24 cellular contexts compared by ENCODE assay signal in genomic region chr2:34985474-34985873, GRCh38.
"Had no signal": no experiment of that assay in that cellular context is flagged by ENCODE, and none has a peak within 500 bp of the region (broad histone marks: within the 10 kb centered on the region; RNA-seq: fewer than 3 reads in every experiment).

No MANE protein-coding gene starts in this region.

- ATAC-seq: activated CD4-positive, CD25-positive, alpha-beta regulatory T cell treated with anti-CD3 and anti-CD28 coated beads, Interleukin-2, amount 50 U/mL, for 24 hours; activated CD8-positive, alpha-beta T cell treated with anti-CD3 and anti-CD28 coated beads for 36 hours; activated T-cell treated with anti-CD3 and anti-CD28 coated beads, Interleukin-2, amount 50 U/mL, for 72 hours had no signal

- DNase-seq: activated CD4-positive, alpha-beta T cell treated with anti-CD3 and anti-CD28 coated beads for 4 hours; activated CD8-positive, alpha-beta memory T cell treated with anti-CD3 and anti-CD28 coated beads, Interleukin-2, amount 50 U/mL, for 4 hours; activated CD8-positive, alpha-beta T cell treated with anti-CD3 and anti-CD28 coated beads for 36 hours; activated gamma-delta T cell treated with Interleukin-2 at 50 U/mL for 16 hours; activated naive CD4-positive, alpha-beta T cell treated with anti-CD3 and anti-CD28 coated beads, Interleukin-2, amount 10 ng/mL, durations not matched to agents 7 days and 5 days; activated naive CD8-positive, alpha-beta T cell treated with anti-CD3 and anti-CD28 coated beads for 36 hours; activated T-cell treated with anti-CD3 and anti-CD28 coated beads, Interleukin-2, amount 50 U/mL, for 72 hours; brain microvascular endothelial cell; Kasumi-1; KBM-7; NCI-H1105 treated with DMSO at 0.1 percent for 48 hours; NCI-H1436 treated with DMSO at 0.1 percent for 48 hours; NCI-H187; NCI-H2081 treated with DMSO at 0.1 percent for 48 hours; NCI-H446; NCI-H524; Peyer's patch; Right ventricle myocardium superior; SJCRH30; SK-N-SH; T-helper 1 cell had no signal

- H3K9ac ChIP-seq: SK-N-SH had no signal

- H3K27ac ChIP-seq: brain microvascular endothelial cell, cardiac muscle cell, Peyer's patch, RWPE1, SJCRH30 had no signal

- H3K4me2 ChIP-seq: SK-N-SH had no signal

- H3K36me3 ChIP-seq: brain microvascular endothelial cell, cardiac muscle cell, Peyer's patch, SJCRH30 had no signal

- H3K9me3 ChIP-seq: SJCRH30, SK-N-SH had no signal

- H3K4me3 ChIP-seq: cardiac muscle cell, Peyer's patch, SJCRH30 had no signal

- H3K27me3 ChIP-seq: brain microvascular endothelial cell, cardiac muscle cell, Peyer's patch, SJCRH30 had no signal

- H3K4me1 ChIP-seq: Peyer's patch had no signal
